Comparison of ENCODE assay signal across 1 cellular context in the genomic region with DNA sequence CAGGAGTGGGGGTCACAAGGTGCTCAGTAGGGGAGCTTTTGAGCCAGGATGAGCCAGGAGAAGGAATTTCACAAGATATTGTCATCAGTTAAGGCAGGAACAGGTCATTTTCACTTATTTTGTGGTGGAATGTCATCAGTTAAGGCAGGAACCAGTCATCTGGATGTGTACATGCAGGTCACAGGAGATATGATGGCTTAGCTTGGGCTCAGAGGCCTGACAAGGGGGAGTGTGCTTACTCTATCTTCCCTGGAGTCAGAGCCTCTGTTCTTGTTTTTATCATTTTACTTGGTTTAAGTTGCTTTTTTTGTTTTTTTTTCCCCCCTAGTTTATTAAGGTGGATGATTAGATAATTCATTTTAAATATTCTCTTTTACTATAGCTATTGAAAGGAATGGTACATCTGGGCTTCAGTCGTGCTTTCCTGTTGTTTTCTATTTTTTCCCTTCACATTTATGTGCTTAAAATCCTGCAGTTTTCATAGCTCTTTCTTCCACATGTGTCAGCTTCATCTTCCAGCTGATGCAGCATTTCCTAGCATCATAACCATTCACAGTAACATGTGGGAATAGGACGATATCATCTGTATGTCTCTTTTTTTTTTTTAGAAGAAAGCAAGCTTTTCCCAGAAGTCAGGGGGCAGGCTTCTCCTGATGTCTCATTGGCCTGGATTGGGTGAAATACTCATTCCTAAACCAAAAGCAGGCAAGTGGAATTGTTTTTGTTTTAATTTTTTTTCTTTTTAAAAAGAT.
TF ChIP-seq lines count a peak whose summit lies in the region.

No MANE protein-coding gene starts in this region.

TF ChIP-seq in HepG2, 621 proteins besides CTCF, POLR2A, EP300 and RAD21:
- TF ChIP-seq, protein P1, sequence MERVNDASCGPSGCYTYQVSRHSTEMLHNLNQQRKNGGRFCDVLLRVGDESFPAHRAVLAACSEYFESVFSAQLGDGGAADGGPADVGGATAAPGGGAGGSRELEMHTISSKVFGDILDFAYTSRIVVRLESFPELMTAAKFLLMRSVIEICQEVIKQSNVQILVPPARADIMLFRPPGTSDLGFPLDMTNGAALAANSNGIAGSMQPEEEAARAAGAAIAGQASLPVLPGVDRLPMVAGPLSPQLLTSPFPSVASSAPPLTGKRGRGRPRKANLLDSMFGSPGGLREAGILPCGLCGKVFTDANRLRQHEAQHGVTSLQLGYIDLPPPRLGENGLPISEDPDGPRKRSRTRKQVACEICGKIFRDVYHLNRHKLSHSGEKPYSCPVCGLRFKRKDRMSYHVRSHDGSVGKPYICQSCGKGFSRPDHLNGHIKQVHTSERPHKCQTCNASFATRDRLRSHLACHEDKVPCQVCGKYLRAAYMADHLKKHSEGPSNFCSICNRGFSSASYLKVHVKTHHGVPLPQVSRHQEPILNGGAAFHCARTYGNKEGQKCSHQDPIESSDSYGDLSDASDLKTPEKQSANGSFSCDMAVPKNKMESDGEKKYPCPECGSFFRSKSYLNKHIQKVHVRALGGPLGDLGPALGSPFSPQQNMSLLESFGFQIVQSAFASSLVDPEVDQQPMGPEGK (CRISPR knock-in tag; IDR thresholded peaks at IDR 0.05) = no peak
- TF ChIP-seq MAFF (IDR thresholded peaks at IDR 0.05; ENCODE audit: low read depth, low read length) (peak; percentile 31; the same call in 1 of the 2 replicates), MEIS1 (CRISPR knock-in tag; IDR thresholded peaks at IDR 0.05; ENCODE audit: borderline replicate concordance) (no peak), RFXAP (CRISPR knock-in tag; IDR thresholded peaks at IDR 0.05; ENCODE audit: borderline replicate concordance) (no peak), RELA (CRISPR knock-in tag; IDR thresholded peaks at IDR 0.05) (no peak), ZFP36L2 (CRISPR knock-in tag; IDR thresholded peaks at IDR 0.05) (no peak), ZNF124 (CRISPR knock-in tag; IDR thresholded peaks at IDR 0.05) (no peak), ZNF850 (CRISPR knock-in tag; conservative IDR thresholded peaks at IDR 0.05) (no peak), TGIF2 (CRISPR knock-in tag; IDR thresholded peaks at IDR 0.05) (no peak), MAFK (conservative IDR thresholded peaks at IDR 0.05 in 1 of 2, IDR thresholded peaks at IDR 0.05 in 1 of 2; ENCODE audit: low read length in 2 of 2) (peak in 1 of 2 experiments; percentile 34; a peak in 2 of 4 replicates), FOSL2 (CRISPR knock-in tag; IDR thresholded peaks at IDR 0.05) (no peak)
